ENCODE assay signal across 8 cellular contexts in genomic region chr1:221839794-221840395, GRCh38.
DNase-seq lines count a peak whose midpoint lies in the region; ATAC-seq and TF ChIP-seq lines count a peak whose summit lies in the region.

No MANE protein-coding gene starts in this region.

- no peak for TF ChIP-seq CTCF in Calu3 (IDR thresholded peaks at IDR 0.05; ENCODE audit: unreplicated experiment)

- H3K27me3 ChIP-seq in MG63 = no peaks in the 10 kb centered on the region

- peak; percentile 95 for ATAC-seq in GM21717 (IDR thresholded peaks at IDR 0.05; ENCODE audit: unreplicated experiment)

- DNase-seq in Calu3 = peak; percentile 91
- peak; percentile 76 for DNase-seq in MG63
- peak; percentile 43 for DNase-seq in activated T-cell treated with anti-CD3 and anti-CD28 coated beads, Interleukin-2, amount 50 U/mL, for 1 hour
- DNase-seq in germinal center (ENCODE audit: low spot score) = peak; percentile 19
- DNase-seq in stimulated activated CD4-positive, alpha-beta T cell treated with anti-CD3 and anti-CD28 coated beads, Interleukin-4, amount 100 ng/mL, for 24 hours = peak; percentile 87
- no peak for DNase-seq in NCI-H1092 (lab: John Stamatoyannopoulos, UW)
- DNase-seq in NOMO-1 treated with dmso at 0.1 percent for 144 hours (lab: John Stamatoyannopoulos, UW; ENCODE audit: unreplicated experiment) = no peak

- no peaks in the 10 kb centered on the region for H3K27me3 Mint-ChIP-seq in Calu3 (ENCODE audit: unreplicated experiment)

- H3K9me3 ChIP-seq in MG63 = no peaks in the 10 kb centered on the region

- intact Hi-C loops in Calu3 (cut with micrococcal nuclease; ENCODE audit: unreplicated experiment) = loop anchor here (10.0 kb wide), 1 partner anchor 365 kb away; no protein-coding TSS in a partner anchor

- H3K27ac Mint-ChIP-seq in Calu3 (ENCODE audit: unreplicated experiment) = peak overlapping the region; percentile 48

- BruUV-seq in Calu3 (replicated peaks; lab: Mats Ljungman, UMichigan) = no TSS peak

- H3K9me3 Mint-ChIP-seq in Calu3 (ENCODE audit: low read depth, unreplicated experiment) = peaks cover 3% of the 10 kb centered on the region

- CTCF ChIA-PET in Calu3 (lab: Charles Lee) = interaction anchor here (0.6 to 1.6 kb wide), 6 partner anchors 10 to 1626 kb away, joined by 3 to 5 read pairs (median 4); no protein-coding TSS in a partner anchor

- peaks cover 21% of the 10 kb centered on the region for H3K36me3 Mint-ChIP-seq in Calu3 (ENCODE audit: insufficient read depth, unreplicated experiment)

- H3K36me3 ChIP-seq in MG63 = no peaks in the 10 kb centered on the region

- peaks cover 88% of the 10 kb centered on the region for H3K4me1 Mint-ChIP-seq in Calu3 (ENCODE audit: low read depth, unreplicated experiment)

- no peak overlapping the region for H3K4me3 ChIP-seq in MG63

- no peak overlapping the region for H3K4me3 Mint-ChIP-seq in Calu3 (ENCODE audit: low read depth, unreplicated experiment)

Comparison
In these comparisons a context has a peak if more than half of its experiments do, and no peak if none do; other contexts are left out.
1. DNase-seq: peak in Calu3 (single experiment), MG63 (single experiment), activated T-cell treated with anti-CD3 and anti-CD28 coated beads, Interleukin-2, amount 50 U/mL, for 1 hour (single experiment), germinal center (single experiment) and stimulated activated CD4-positive, alpha-beta T cell treated with anti-CD3 and anti-CD28 coated beads, Interleukin-4, amount 100 ng/mL, for 24 hours (single experiment); none in NCI-H1092 (single experiment) and NOMO-1 treated with dmso at 0.1 percent for 144 hours (single experiment).